9 cellular contexts compared by ENCODE assay signal in genomic region chrX:53678667-53679066, GRCh38. TPM values are rescaled to one million over a fixed set of nuclear protein-coding genes. Genes with fewer than 3 reads are reported as not detected.
DNase-seq lines count a peak whose midpoint lies in the region; ATAC-seq and TF ChIP-seq lines count a peak whose summit lies in the region.
"Had no signal": no experiment of that assay in that cellular context is flagged by ENCODE, and none has a peak within 500 bp of the region (broad histone marks: within the 10 kb centered on the region; RNA-seq: fewer than 3 reads in every experiment).

No MANE protein-coding gene starts in this region.

- peaks cover 59% of the 10 kb centered on the region for H3K36me3 Mint-ChIP-seq in T-helper 2 cell treated with Interferon-gamma antibody and Interleukin-4, amounts not matched to agents 5 μg/mL and 100 μg/mL, for 36 hours (ENCODE audit: low read depth)

- no peak for ATAC-seq in foreskin keratinocyte

- peaks cover 34% of the 10 kb centered on the region for H3K4me1 Mint-ChIP-seq in T-helper 2 cell treated with Interferon-gamma antibody and Interleukin-4, amounts not matched to agents 5 μg/mL and 100 μg/mL, for 36 hours (ENCODE audit: low read depth)

- H3K27ac Mint-ChIP-seq in T-helper 2 cell treated with Interferon-gamma antibody and Interleukin-4, amounts not matched to agents 5 μg/mL and 100 μg/mL, for 36 hours, result peak overlapping the region; percentile 8

- DNase-seq in CD1c-positive myeloid dendritic cell (ENCODE audit: extremely low spot score) (peak; percentile 13), GM12864 (ENCODE audit: low read depth) (no peak), foreskin keratinocyte (no peak), nucleus accumbens (lab: John Stamatoyannopoulos, UW) (no peak), NCI-H187 treated with DMSO at 0.1 percent for 48 hours (lab: John Stamatoyannopoulos, UW) (no peak), NCI-H510A treated with DMSO at 0.1 percent for 48 hours (lab: John Stamatoyannopoulos, UW) (no peak)
- no peak for DNase-seq in T-helper 2 cell treated with Interferon-gamma antibody and Interleukin-4, amounts not matched to agents 5 μg/mL and 100 μg/mL, for 36 hours (ENCODE audit: low spot score)
- DNase-seq: activated CD4-positive, alpha-beta T cell treated with anti-CD3 and anti-CD28 coated beads for 4 hours; GF-D8 had no signal

- H3K4me3 Mint-ChIP-seq in T-helper 2 cell treated with Interferon-gamma antibody and Interleukin-4, amounts not matched to agents 5 μg/mL and 100 μg/mL, for 36 hours, result no peak overlapping the region

- H3K4me3 ChIP-seq in GM12864 (ENCODE audit: low read depth, low read length), result no peak overlapping the region

- no peaks in the 10 kb centered on the region for H3K9me3 Mint-ChIP-seq in T-helper 2 cell treated with Interferon-gamma antibody and Interleukin-4, amounts not matched to agents 5 μg/mL and 100 μg/mL, for 36 hours

- H3K4me1 ChIP-seq in foreskin keratinocyte, result peaks cover 16% of the 10 kb centered on the region

- H3K27ac ChIP-seq in foreskin keratinocyte, result no peak overlapping the region

- no peaks in the 10 kb centered on the region for H3K27me3 Mint-ChIP-seq in T-helper 2 cell treated with Interferon-gamma antibody and Interleukin-4, amounts not matched to agents 5 μg/mL and 100 μg/mL, for 36 hours (ENCODE audit: low read depth)

- H3K27me3 ChIP-seq in foreskin keratinocyte, result no peaks in the 10 kb centered on the region

- TF ChIP-seq CTCF in GM12864 (IDR thresholded peaks at IDR 0.05; ENCODE audit: low read depth, low read length, missing control alignments) (peak; percentile 20), foreskin keratinocyte (conservative IDR thresholded peaks at IDR 0.05) (peak; percentile 50)

RNA-seq across cellular contexts. Expression of gene HUWE1, which starts 7.9 kb away (rescaled TPM):
- total RNA-seq in foreskin keratinocyte, result 107 and 108 TPM in 2 replicates
- polyA plus RNA-seq in foreskin keratinocyte, result 30.9 and 34.1 TPM in 2 replicates
